Comparison of ENCODE assay signal across 1 cellular context in the genomic region with DNA sequence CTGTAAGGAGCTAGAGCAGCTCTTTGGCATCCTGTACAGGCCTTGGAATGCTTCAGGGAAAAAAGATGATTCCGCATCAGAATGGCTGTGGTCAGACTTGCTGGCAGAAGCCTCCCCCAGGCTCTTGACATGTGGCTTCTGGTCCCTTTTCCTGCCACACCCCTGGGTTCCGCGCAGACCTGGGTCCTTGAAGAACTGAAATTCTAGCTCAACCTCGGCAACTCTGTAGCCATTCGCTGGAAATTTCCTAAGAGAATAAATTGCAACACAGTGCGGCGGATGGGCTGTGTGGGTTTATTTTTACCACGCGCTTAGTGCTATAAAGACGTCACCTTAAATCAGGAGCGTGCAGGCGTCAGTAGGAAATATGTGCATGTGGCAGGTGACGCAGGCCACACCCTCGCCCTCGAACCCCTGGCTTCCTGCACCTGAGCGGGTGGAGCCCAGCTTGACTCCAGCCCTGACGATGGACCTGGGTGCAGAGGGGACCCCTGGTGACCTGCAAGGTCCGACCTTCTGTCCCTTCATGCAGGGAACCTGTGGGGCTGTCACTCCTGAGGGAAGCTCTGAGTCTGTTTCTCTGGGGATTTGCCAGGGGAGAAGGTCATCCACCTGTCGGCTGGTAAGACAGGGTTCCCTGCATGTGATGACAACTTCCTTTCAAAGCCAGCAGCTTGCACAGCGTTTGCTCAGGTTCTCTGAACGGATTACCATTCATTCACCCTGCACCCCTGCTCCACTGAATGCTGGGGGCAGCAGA.
TF ChIP-seq lines count a peak whose summit lies in the region.

No MANE protein-coding gene starts in this region.

TF ChIP-seq in GM23338, 12 proteins besides CTCF, POLR2A, EP300 and RAD21 (continued from another document):
- TF ChIP-seq ZNF114 (CRISPR knock-in tag; IDR thresholded peaks at IDR 0.05) (no peak), POLR2AphosphoS5 (IDR thresholded peaks at IDR 0.05; ENCODE audit: low read depth) (no peak), EZH2phosphoT487 (IDR thresholded peaks at IDR 0.05; ENCODE audit: unreplicated experiment) (no peak), ZNF462 (CRISPR knock-in tag; IDR thresholded peaks at IDR 0.05) (no peak)
